ENCODE assay signal across 9 cellular contexts in genomic region chr13:98581971-98582702, GRCh38. TPM values are rescaled to one million over a fixed set of nuclear protein-coding genes. Genes with fewer than 3 reads are reported as not detected.
DNase-seq lines count a peak whose midpoint lies in the region; ATAC-seq lines count a peak whose summit lies in the region.
"Had no signal": no experiment of that assay in that cellular context is flagged by ENCODE, and none has a peak within 500 bp of the region (broad histone marks: within the 10 kb centered on the region; RNA-seq: fewer than 3 reads in every experiment).

No MANE protein-coding gene starts in this region.

- no peaks in the 10 kb centered on the region for H3K36me3 Mint-ChIP-seq in activated naive CD8-positive, alpha-beta T cell
- H3K36me3 Mint-ChIP-seq in activated naive CD8-positive, alpha-beta T cell treated with anti-CD3 and anti-CD28 coated beads for 36 hours = no peaks in the 10 kb centered on the region

- H3K4me3 Mint-ChIP-seq in activated naive CD8-positive, alpha-beta T cell = no peak overlapping the region
- no peak overlapping the region for H3K4me3 Mint-ChIP-seq in activated naive CD8-positive, alpha-beta T cell treated with anti-CD3 and anti-CD28 coated beads for 36 hours

- H3K27me3 Mint-ChIP-seq in activated naive CD8-positive, alpha-beta T cell = no peaks in the 10 kb centered on the region
- H3K27me3 Mint-ChIP-seq in activated naive CD8-positive, alpha-beta T cell treated with anti-CD3 and anti-CD28 coated beads for 36 hours = no peaks in the 10 kb centered on the region

- H3K27ac Mint-ChIP-seq in activated naive CD8-positive, alpha-beta T cell = peak overlapping the region; percentile 23
- no peak overlapping the region for H3K27ac Mint-ChIP-seq in activated naive CD8-positive, alpha-beta T cell treated with anti-CD3 and anti-CD28 coated beads for 36 hours

- ATAC-seq in HG03175 (IDR thresholded peaks at IDR 0.05; ENCODE audit: unreplicated experiment) = no peak
- no peak for ATAC-seq in HG02973 (IDR thresholded peaks at IDR 0.05; ENCODE audit: unreplicated experiment)
- ATAC-seq in HG03159 (IDR thresholded peaks at IDR 0.05; ENCODE audit: unreplicated experiment) = no peak

- H3K4me1 Mint-ChIP-seq in activated naive CD8-positive, alpha-beta T cell (ENCODE audit: low read depth) = peaks cover 14% of the 10 kb centered on the region
- peaks cover 18% of the 10 kb centered on the region for H3K4me1 Mint-ChIP-seq in activated naive CD8-positive, alpha-beta T cell treated with anti-CD3 and anti-CD28 coated beads for 36 hours

- H3K9me3 Mint-ChIP-seq in activated naive CD8-positive, alpha-beta T cell (ENCODE audit: low read depth) = no peaks in the 10 kb centered on the region
- no peaks in the 10 kb centered on the region for H3K9me3 Mint-ChIP-seq in activated naive CD8-positive, alpha-beta T cell treated with anti-CD3 and anti-CD28 coated beads for 36 hours

- no peak for DNase-seq in activated naive CD8-positive, alpha-beta T cell treated with anti-CD3 and anti-CD28 coated beads for 36 hours
- peak; percentile 67 for DNase-seq in SHP77 treated with DMSO at 0.1 percent for 48 hours (lab: John Stamatoyannopoulos, UW)
- DNase-seq in glomerular visceral epithelial cell (ENCODE audit: extremely low spot score) = peak; percentile 58
- peak; percentile 19 for DNase-seq in ureter (ENCODE audit: low spot score)
- DNase-seq: KBM-7 had no signal

RNA-seq across cellular contexts. Expression of gene STK24, which starts 5.2 kb away (rescaled TPM):
- 100 to 1,000 TPM; 129 TPM for total RNA-seq in activated naive CD8-positive, alpha-beta T cell treated with anti-CD3 and anti-CD28 coated beads for 36 hours
- 160 TPM for total RNA-seq in ureter
